In the genomic region with DNA sequence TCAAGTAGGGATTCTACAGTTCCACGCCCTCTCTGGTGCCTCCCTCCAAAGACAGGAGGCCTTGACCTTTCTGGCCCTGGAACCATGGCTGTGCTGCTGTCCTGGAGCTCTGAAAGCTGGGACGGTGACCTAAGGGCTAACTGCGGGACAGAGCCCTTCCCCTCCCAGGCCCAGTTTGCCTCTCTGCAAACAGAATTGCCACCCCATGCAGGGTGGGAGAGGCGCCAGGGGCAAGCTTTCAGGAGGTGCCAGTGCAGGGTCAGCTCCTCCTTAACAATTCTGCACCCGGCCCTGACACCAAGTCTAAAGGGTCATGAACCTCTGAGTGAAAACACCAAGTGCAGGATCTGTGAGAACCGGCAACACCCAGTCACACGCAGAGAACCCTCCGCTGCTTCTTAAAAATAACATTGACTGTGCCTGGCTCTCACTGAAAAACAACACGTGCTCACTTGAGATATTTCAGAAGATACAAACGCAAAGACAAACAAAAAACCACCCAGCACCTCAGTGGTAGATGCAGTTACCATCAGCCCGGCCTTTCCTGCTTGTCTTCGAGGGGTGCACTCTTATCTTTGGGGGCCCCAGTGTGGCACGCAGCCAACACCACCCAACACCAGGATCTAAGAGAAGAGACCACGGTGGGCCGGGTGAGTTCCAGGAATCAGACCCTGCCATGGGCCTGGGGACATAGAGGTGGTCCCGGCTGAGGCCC, we compare ENCODE assay signal across 8 cellular contexts. TPM values are rescaled to one million over a fixed set of nuclear protein-coding genes. Genes with fewer than 3 reads are reported as not detected.
DNase-seq lines count a peak whose midpoint lies in the region; ATAC-seq and TF ChIP-seq lines count a peak whose summit lies in the region.

No MANE protein-coding gene starts in this region.

- H3K27ac ChIP-seq in RWPE2 (ENCODE audit: poor library complexity, severe bottlenecking) (no peak overlapping the region), subcutaneous abdominal adipose tissue (ENCODE audit: low read depth, low read length) (peak overlapping the region; percentile 67)

- no peak for TF ChIP-seq POLR2A in lower leg skin (IDR thresholded peaks at IDR 0.05)

- WGBS in lower leg skin, 2 donors: 47 to 59% methylated on average over 14 to 15 of the region's 16 CpGs

- H3K36me3 ChIP-seq in RWPE2 (ENCODE audit: low read depth): no peaks in the 10 kb centered on the region
- peaks cover 0 to 22% (median 16%) of the 10 kb centered on the region in 5 donors for H3K36me3 ChIP-seq in subcutaneous abdominal adipose tissue (ENCODE audit: control insufficient read depth in 5 of 5, insufficient read depth in 5 of 5, low read length in 5 of 5)

- ATAC-seq in RWPE2 (ENCODE audit: low read depth) (no peak), GM19455 (IDR thresholded peaks at IDR 0.05; ENCODE audit: unreplicated experiment) (no peak), GM21390 (IDR thresholded peaks at IDR 0.05; ENCODE audit: unreplicated experiment) (no peak)

- intact Hi-C loops in lower leg skin (cut with DNase I; ENCODE audit: low total_unique reads): no loop called here

- H3K9ac ChIP-seq in subcutaneous abdominal adipose tissue (ENCODE audit: low read length in 5 of 5): peak overlapping the region in 4 of 5 donors; percentile 57 to 71 (median 68)

- no peaks in the 10 kb centered on the region for H3K9me3 ChIP-seq in RWPE2 (ENCODE audit: severe bottlenecking)
- H3K9me3 ChIP-seq in subcutaneous abdominal adipose tissue (ENCODE audit: control insufficient read depth in 5 of 5, low read length in 5 of 5): no peaks in the 10 kb centered on the region

- DNase-seq in RWPE2 (ENCODE audit: low spot score) (peak; percentile 31), choroid plexus epithelial cell (ENCODE audit: low read depth) (peak; percentile 83), lower leg skin (ENCODE audit: low spot score in 2 of 2) (peak; percentile 71 to 91), retina (no peak), NCI-H2171 (lab: John Stamatoyannopoulos, UW) (no peak)

- H3K27me3 ChIP-seq in RWPE2 (ENCODE audit: insufficient read depth, poor library complexity, severe bottlenecking): peaks cover 6% of the 10 kb centered on the region
- H3K27me3 ChIP-seq in subcutaneous abdominal adipose tissue (ENCODE audit: control insufficient read depth in 5 of 5, insufficient read depth in 4 of 5, low read length in 5 of 5): peaks cover 0 to 2% (median 0%) of the 10 kb centered on the region in 5 donors

- H3K4me3 ChIP-seq in RWPE2 (ENCODE audit: severe bottlenecking): no peak overlapping the region
- no peak overlapping the region for H3K4me3 ChIP-seq in choroid plexus epithelial cell (ENCODE audit: low read depth, low read length)
- H3K4me3 ChIP-seq in lower leg skin (ENCODE audit: low read depth, poor library complexity, severe bottlenecking): no peak overlapping the region
- H3K4me3 ChIP-seq in subcutaneous abdominal adipose tissue (ENCODE audit: low read depth in 1 of 5, low read length in 5 of 5): peak overlapping the region in 4 of 5 donors; percentile 62 to 75 (median 68)

- TF ChIP-seq CTCF in RWPE2 (IDR thresholded peaks at IDR 0.05; ENCODE audit: poor library complexity, severe bottlenecking) (no peak), choroid plexus epithelial cell (conservative IDR thresholded peaks at IDR 0.05; ENCODE audit: low read depth, low read length) (no peak), lower leg skin (IDR thresholded peaks at IDR 0.05) (no peak)

- H3K4me1 ChIP-seq in RWPE2 (ENCODE audit: insufficient read depth, poor library complexity, severe bottlenecking) (no peaks in the 10 kb centered on the region), subcutaneous abdominal adipose tissue (ENCODE audit: control insufficient read depth in 5 of 5, insufficient read depth in 5 of 5, low read length in 5 of 5) (peaks cover 6 to 78% (median 66%) of the 10 kb centered on the region in 5 donors)

RNA-seq across cellular contexts. Expression of a gene that starts 1.1 kb away (rescaled TPM):
- total RNA-seq in lower leg skin: 10 to 100 TPM in 3 of 4 donors, 1 to 10 TPM in 1; 9.0 to 18.4 (median 17.1) TPM

Comparison
In these comparisons a context has a peak if more than half of its experiments do, and no peak if none do; other contexts are left out.
1. DNase-seq: peak in RWPE2 (single experiment), choroid plexus epithelial cell (single experiment) and lower leg skin (2 of 2); none in retina (single experiment) and NCI-H2171 (single experiment).
2. H3K4me3 ChIP-seq: peak in subcutaneous abdominal adipose tissue (4 of 5); none in RWPE2 (single experiment), choroid plexus epithelial cell (single experiment) and lower leg skin (single experiment).